Comparison of ENCODE assay signal across 1 cellular context in the genomic region with DNA sequence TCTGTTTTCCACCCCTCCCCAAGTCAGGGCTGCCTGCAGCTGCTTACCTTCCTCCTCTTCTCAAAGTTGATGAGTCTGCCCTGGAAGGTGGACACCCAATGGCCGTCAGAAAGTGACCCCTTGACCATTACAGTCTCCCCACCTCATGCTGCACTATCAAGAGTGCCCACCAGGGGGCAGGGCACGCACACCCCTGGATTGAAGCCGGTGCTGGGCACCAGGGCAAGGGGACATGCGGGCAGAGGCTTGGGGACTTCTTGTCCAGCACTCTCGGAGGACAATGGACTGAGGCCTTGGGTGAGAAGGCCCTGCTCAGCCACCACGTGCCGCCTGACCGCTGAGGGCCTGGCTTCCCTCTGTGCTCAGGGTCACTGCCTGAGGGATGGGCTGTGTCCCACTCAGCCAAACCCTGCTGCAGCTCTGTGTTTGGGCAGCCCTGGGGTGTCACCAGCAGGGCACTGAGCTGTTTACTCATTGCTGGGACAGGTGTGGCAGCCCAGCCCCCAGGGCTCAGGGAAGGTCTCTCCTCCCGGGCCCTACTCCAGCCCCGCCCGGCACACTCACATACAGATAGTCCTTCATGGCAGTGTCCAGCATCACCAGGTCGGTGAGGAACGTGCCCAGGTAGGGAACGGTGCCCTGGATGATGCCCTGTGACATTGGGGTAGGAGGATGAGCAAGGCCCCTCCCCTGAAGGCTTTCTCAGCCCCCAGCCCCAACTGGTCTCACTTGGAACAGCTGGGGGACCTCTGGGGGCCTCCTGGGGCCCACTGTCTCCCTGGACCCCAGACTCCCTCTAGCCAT.
TF ChIP-seq lines count a peak whose summit lies in the region.

No MANE protein-coding gene starts in this region.

TF ChIP-seq in HepG2, 621 proteins besides CTCF, POLR2A, EP300 and RAD21 (continued from another document):
- TF ChIP-seq, protein P1, sequence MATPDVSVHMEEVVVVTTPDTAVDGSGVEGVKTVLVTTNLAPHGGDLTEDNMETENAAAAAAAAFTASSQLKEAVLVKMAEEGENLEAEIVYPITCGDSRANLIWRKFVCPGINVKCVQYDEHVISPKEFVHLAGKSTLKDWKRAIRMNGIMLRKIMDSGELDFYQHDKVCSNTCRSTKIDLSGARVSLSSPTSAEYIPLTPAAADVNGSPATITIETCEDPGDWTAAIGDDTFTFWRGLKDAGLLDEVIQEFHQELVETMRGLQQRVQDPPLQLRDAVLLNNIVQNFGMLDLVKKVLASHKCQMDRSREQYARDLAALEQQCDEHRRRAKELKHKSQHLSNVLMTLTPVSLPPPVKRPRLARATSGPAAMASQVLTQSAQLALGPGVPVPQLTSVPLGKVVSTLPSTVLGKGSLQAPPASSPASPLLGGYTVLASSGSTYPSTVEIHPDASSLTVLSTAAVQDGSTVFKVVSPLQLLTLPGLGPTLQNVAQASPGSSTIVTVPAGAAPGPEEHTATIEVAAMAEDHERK (CRISPR knock-in tag; IDR thresholded peaks at IDR 0.05; ENCODE audit: low read depth): no peak
- TF ChIP-seq, protein P2, sequence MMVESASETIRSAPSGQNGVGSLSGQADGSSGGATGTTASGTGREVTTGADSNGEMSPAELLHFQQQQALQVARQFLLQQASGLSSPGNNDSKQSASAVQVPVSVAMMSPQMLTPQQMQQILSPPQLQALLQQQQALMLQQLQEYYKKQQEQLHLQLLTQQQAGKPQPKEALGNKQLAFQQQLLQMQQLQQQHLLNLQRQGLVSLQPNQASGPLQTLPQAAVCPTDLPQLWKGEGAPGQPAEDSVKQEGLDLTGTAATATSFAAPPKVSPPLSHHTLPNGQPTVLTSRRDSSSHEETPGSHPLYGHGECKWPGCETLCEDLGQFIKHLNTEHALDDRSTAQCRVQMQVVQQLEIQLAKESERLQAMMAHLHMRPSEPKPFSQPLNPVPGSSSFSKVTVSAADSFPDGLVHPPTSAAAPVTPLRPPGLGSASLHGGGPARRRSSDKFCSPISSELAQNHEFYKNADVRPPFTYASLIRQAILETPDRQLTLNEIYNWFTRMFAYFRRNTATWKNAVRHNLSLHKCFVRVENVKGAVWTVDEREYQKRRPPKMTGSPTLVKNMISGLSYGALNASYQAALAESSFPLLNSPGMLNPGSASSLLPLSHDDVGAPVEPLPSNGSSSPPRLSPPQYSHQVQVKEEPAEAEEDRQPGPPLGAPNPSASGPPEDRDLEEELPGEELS (CRISPR knock-in tag; IDR thresholded peaks at IDR 0.05): no peak
- no peak for TF ChIP-seq CENPX (CRISPR knock-in tag; IDR thresholded peaks at IDR 0.05)
- TF ChIP-seq, protein P3, sequence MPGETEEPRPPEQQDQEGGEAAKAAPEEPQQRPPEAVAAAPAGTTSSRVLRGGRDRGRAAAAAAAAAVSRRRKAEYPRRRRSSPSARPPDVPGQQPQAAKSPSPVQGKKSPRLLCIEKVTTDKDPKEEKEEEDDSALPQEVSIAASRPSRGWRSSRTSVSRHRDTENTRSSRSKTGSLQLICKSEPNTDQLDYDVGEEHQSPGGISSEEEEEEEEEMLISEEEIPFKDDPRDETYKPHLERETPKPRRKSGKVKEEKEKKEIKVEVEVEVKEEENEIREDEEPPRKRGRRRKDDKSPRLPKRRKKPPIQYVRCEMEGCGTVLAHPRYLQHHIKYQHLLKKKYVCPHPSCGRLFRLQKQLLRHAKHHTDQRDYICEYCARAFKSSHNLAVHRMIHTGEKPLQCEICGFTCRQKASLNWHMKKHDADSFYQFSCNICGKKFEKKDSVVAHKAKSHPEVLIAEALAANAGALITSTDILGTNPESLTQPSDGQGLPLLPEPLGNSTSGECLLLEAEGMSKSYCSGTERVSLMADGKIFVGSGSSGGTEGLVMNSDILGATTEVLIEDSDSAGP (CRISPR knock-in tag; IDR thresholded peaks at IDR 0.05; ENCODE audit: borderline replicate concordance): no peak; the same call in 1 of the 2 replicates
- no peak for TF ChIP-seq NKX3-1 (CRISPR knock-in tag; IDR thresholded peaks at IDR 0.05)
- no peak for TF ChIP-seq DR1 (CRISPR knock-in tag; IDR thresholded peaks at IDR 0.05)
